Comparison of ENCODE assay signal across 2 cellular contexts in the genomic region with DNA sequence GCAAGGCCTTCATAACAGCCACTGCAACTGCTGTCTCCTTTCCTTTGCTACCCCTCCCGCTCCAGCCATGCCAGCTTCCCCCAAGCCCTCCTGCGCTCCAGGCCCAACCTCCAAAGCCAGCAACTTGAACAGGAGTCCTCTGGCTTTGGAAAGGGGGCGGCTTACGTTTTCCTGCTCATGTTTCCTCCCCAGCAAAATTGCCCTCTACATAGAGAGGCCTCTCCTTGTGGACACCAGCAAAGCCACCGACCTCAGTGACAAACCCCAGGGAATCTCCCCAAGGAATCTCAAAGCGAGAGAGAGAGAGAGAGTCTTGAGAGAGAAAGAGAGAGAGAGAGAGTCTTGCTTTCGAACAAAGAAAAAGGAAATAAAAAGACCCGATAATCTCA.
TF ChIP-seq lines count a peak whose summit lies in the region.

No MANE protein-coding gene starts in this region.

TF ChIP-seq in IMR-90, 13 proteins besides CTCF, POLR2A, EP300 and RAD21:
- no peak for TF ChIP-seq SMC3 (IDR thresholded peaks at IDR 0.05; ENCODE audit: low read depth, low read length)
- TF ChIP-seq RCOR1 (IDR thresholded peaks at IDR 0.05; ENCODE audit: insufficient replicate concordance, low read length), result no peak
- no peak for TF ChIP-seq MXI1 (IDR thresholded peaks at IDR 0.05; ENCODE audit: borderline replicate concordance, low read depth, low read length)

TF ChIP-seq in K562, 482 proteins besides CTCF, POLR2A, EP300 and RAD21:
- TF ChIP-seq ILK (tag; IDR thresholded peaks at IDR 0.05; ENCODE audit: borderline replicate concordance, low read depth), result no peak
- TF ChIP-seq DIDO1 (tag; IDR thresholded peaks at IDR 0.05; ENCODE audit: low read depth), result 0 out of 2 replicates have a peak, but pooled peaks have one; percentile 20
- TF ChIP-seq ZNF764 (CRISPR knock-in tag; IDR thresholded peaks at IDR 0.05; ENCODE audit: low read depth), result no peak
- TF ChIP-seq E2F3 (CRISPR knock-in tag; IDR thresholded peaks at IDR 0.05), result no peak
- 0 out of 2 replicates have a peak, but pooled peaks have one; percentile 4 for TF ChIP-seq ZFX (CRISPR knock-in tag; IDR thresholded peaks at IDR 0.05)
- peak; percentile 36; the same call in 1 of the 2 replicates for TF ChIP-seq BRD4 (IDR thresholded peaks at IDR 0.05)
- TF ChIP-seq ETV5 (CRISPR knock-in tag; IDR thresholded peaks at IDR 0.05; ENCODE audit: low read depth), result 0 out of 2 replicates have a peak, but pooled peaks have one; percentile 9
- TF ChIP-seq FOXK1 (CRISPR knock-in tag; IDR thresholded peaks at IDR 0.05; ENCODE audit: borderline replicate concordance), result no peak
- peak in 1 of 2 experiments; percentile 11 for TF ChIP-seq AFF1 (IDR thresholded peaks at IDR 0.05; ENCODE audit: low read depth in 1 of 2, partially characterized antibody in 2 of 2)
- TF ChIP-seq, protein P1, sequence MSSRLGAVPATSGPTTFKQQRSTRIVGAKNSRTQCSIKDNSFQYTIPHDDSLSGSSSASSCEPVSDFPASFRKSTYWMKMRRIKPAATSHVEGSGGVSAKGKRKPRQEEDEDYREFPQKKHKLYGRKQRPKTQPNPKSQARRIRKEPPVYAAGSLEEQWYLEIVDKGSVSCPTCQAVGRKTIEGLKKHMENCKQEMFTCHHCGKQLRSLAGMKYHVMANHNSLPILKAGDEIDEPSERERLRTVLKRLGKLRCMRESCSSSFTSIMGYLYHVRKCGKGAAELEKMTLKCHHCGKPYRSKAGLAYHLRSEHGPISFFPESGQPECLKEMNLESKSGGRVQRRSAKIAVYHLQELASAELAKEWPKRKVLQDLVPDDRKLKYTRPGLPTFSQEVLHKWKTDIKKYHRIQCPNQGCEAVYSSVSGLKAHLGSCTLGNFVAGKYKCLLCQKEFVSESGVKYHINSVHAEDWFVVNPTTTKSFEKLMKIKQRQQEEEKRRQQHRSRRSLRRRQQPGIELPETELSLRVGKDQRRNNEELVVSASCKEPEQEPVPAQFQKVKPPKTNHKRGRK (tag; IDR thresholded peaks at IDR 0.05), result peak; percentile 86
- peak; percentile 28 for TF ChIP-seq PHF20 (IDR thresholded peaks at IDR 0.05; ENCODE audit: partially characterized antibody)
- TF ChIP-seq HINFP (tag; conservative IDR thresholded peaks at IDR 0.05; ENCODE audit: low read depth), result peak; percentile 59; the same call in 1 of the 2 replicates
- TF ChIP-seq FOXJ2 (tag; IDR thresholded peaks at IDR 0.05), result 0 out of 2 replicates have a peak, but pooled peaks have one; percentile 25
- TF ChIP-seq DMBX1 (CRISPR knock-in tag; IDR thresholded peaks at IDR 0.05; ENCODE audit: borderline replicate concordance), result 0 out of 2 replicates have a peak, but pooled peaks have one; percentile 51
- no peak for TF ChIP-seq NCOA2 (IDR thresholded peaks at IDR 0.05; ENCODE audit: partially characterized antibody in 2 of 2)
